In genomic region chr7:22110227-22110839, GRCh38 we compare ENCODE assay signal across 7 cellular contexts.
DNase-seq lines count a peak whose midpoint lies in the region; ATAC-seq, FAIRE-seq and TF ChIP-seq lines count a peak whose summit lies in the region.

No MANE protein-coding gene starts in this region.

- intact Hi-C loops in breast epithelium (cut with DNase I; ENCODE audit: low total_unique reads) = no loop called here

- no peak overlapping the region for H3K4me3 ChIP-seq in breast epithelium

- no peak for TF ChIP-seq POLR2A in breast epithelium (IDR thresholded peaks at IDR 0.05)

- ATAC-seq in GM18498 (IDR thresholded peaks at IDR 0.05; ENCODE audit: unreplicated experiment) (peak; percentile 65), HG03066 (IDR thresholded peaks at IDR 0.05; ENCODE audit: low read depth, unreplicated experiment) (peak; percentile 75)

- TF ChIP-seq CTCF in VCaP (conservative IDR thresholded peaks at IDR 0.05) = peak; percentile 80
- peak; percentile 83 to 97 (median 87) for TF ChIP-seq CTCF in breast epithelium (IDR thresholded peaks at IDR 0.05)

- no peak overlapping the region for H3K27ac ChIP-seq in VCaP
- H3K27ac ChIP-seq in breast epithelium = no peak overlapping the region

- H3K4me1 ChIP-seq in breast epithelium = no peaks in the 10 kb centered on the region

- H3K27me3 ChIP-seq in breast epithelium = no peaks in the 10 kb centered on the region

- DNase-seq in NCI-H2196 treated with DMSO at 0.1 percent for 48 hours (lab: John Stamatoyannopoulos, UW; ENCODE audit: unreplicated experiment) (peak; percentile 68), breast epithelium (ENCODE audit: low spot score in 2 of 2) (peak in 1 of 2 donors; percentile 63)
- DNase-seq in stimulated activated CD4-positive, alpha-beta T cell treated with anti-CD3 and anti-CD28 coated beads, Interleukin-1b, Interleukin-23, amount 100 ng/mL, for 24 hours (ENCODE audit: low read depth in 4 of 4, low spot score in 1 of 4) = peak; percentile 25 to 45 (median 34)

- H3K9me3 ChIP-seq in breast epithelium = no peaks in the 10 kb centered on the region

- H3K36me3 ChIP-seq in breast epithelium = no peaks in the 10 kb centered on the region

- peak; percentile 97 for FAIRE-seq in islet of Langerhans (lab: Jason Lieb, UNC)
